8 cellular contexts compared by ENCODE assay signal in the genomic region with DNA sequence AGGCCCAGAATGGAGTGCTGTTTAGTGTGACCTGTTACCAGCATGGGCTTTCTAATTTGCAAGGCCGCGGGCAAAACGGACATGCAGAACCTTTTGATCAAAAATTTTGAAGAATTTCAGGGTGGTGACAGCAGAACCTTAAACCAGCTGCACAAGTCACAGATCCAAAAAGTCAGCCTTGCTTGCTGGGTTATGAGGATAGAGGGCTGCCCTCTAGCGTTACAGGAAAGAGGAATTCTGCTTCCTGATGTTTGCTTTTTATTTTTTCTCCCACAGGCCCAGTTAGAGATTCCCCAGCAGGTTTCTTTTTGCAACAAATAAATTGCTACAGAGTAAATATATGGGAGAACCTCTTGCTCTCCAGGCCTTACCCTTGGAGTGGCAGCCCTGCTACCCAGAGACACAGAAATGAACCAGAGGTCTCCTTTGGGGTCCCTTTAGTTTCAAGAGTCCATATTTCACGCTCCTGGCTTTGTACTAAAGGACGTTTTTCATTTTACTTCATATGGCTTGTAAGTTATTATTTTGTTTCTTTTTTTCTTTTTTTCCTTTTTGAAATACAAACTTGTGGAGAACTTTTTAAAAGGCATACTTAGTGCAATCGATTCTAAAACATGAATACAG. TPM values are rescaled to one million over a fixed set of nuclear protein-coding genes. Genes with fewer than 3 reads are reported as not detected.
DNase-seq lines count a peak whose midpoint lies in the region; ATAC-seq and TF ChIP-seq lines count a peak whose summit lies in the region.

No MANE protein-coding gene starts in this region.

- H3K4me1 ChIP-seq in hepatocyte (ENCODE audit: insufficient read depth) (no peaks in the 10 kb centered on the region), tibial nerve (peaks cover 0 to 30% (median 0%) of the 10 kb centered on the region in 4 donors)

- WGBS in hepatocyte (ENCODE audit: low lambda C conversion rate, missing lambda C conversion rate) = 41% methylated on average over 7 of the region's 7 CpGs
- 39 to 47% methylated on average over 7 of the region's 7 CpGs for WGBS in tibial nerve, 2 donors

- H3K27me3 Mint-ChIP-seq in HFFc6 (ENCODE audit: insufficient read depth) = peaks cover 14% of the 10 kb centered on the region

- no peak overlapping the region for H3K27ac ChIP-seq in hepatocyte
- H3K27ac ChIP-seq in tibial nerve = no peak overlapping the region

- H3K4me1 Mint-ChIP-seq in HFFc6 (ENCODE audit: low read depth) = no peaks in the 10 kb centered on the region

- H3K36me3 ChIP-seq in hepatocyte (replicated peaks; ENCODE audit: insufficient read depth, low read depth) = no peaks in the 10 kb centered on the region
- no peaks in the 10 kb centered on the region for H3K36me3 ChIP-seq in tibial nerve

- no peak overlapping the region for H3K27ac Mint-ChIP-seq in HFFc6

- peak; percentile 22 for DNase-seq in AG09319 (ENCODE audit: extremely low read depth, low read depth)
- peak; percentile 34 for DNase-seq in HFFc6
- peak; percentile 11 for DNase-seq in RPMI8226
- DNase-seq in hepatocyte (ENCODE audit: low spot score) = peak; percentile 66
- DNase-seq in tibial nerve (ENCODE audit: low spot score in 2 of 2) = peak in 1 of 2 donors; percentile 52
- no peak for DNase-seq in cortex of kidney (lab: John Stamatoyannopoulos, UW)
- no peak for DNase-seq in SKM-1 treated with dmso at 0.1 percent for 144 hours (lab: John Stamatoyannopoulos, UW; ENCODE audit: unreplicated experiment)

- no peaks in the 10 kb centered on the region for H3K79me2 ChIP-seq in hepatocyte

- no peaks in the 10 kb centered on the region for H4K20me1 ChIP-seq in hepatocyte (ENCODE audit: insufficient read depth, poor library complexity, severe bottlenecking)

- no peaks in the 10 kb centered on the region for H3K9me2 ChIP-seq in hepatocyte (replicated peaks; ENCODE audit: insufficient read depth)

- no peak overlapping the region for H3K4me2 ChIP-seq in hepatocyte

- H2AFZ ChIP-seq in hepatocyte = no peak overlapping the region

- no peak for TF ChIP-seq EP300 in tibial nerve (IDR thresholded peaks at IDR 0.05)

- H3K36me3 Mint-ChIP-seq in HFFc6 (ENCODE audit: low read depth) = no peaks in the 10 kb centered on the region

- TF ChIP-seq CTCF in AG09319 (IDR thresholded peaks at IDR 0.05; ENCODE audit: low read depth, low read length) = peak; percentile 84
- TF ChIP-seq CTCF in HFFc6 (IDR thresholded peaks at IDR 0.05) = peak; percentile 80
- TF ChIP-seq CTCF in hepatocyte (IDR thresholded peaks at IDR 0.05; ENCODE audit: poor library complexity) = peak; percentile 84
- peak in 4 of 5 experiments; percentile 41 to 61 (median 45) for TF ChIP-seq CTCF in tibial nerve (IDR thresholded peaks at IDR 0.05)

- ATAC-seq in HG02763 (IDR thresholded peaks at IDR 0.05; ENCODE audit: unreplicated experiment) = no peak

- H3K9me3 Mint-ChIP-seq in HFFc6 = peaks cover 4% of the 10 kb centered on the region; the same call in 1 of the 2 replicates

- H3K27me3 ChIP-seq in hepatocyte (peaks cover 7% of the 10 kb centered on the region), tibial nerve (peaks cover 0 to 15% of the 10 kb centered on the region in 2 donors)

- H3K9me3 ChIP-seq in hepatocyte (ENCODE audit: low read depth) = no peaks in the 10 kb centered on the region
- no peaks in the 10 kb centered on the region for H3K9me3 ChIP-seq in tibial nerve

- no peak for TF ChIP-seq POLR2A in tibial nerve (IDR thresholded peaks at IDR 0.05)

- H3K4me3 Mint-ChIP-seq in HFFc6 = no peak overlapping the region

- H3K4me3 ChIP-seq in hepatocyte (no peak overlapping the region), tibial nerve (no peak overlapping the region)

RNA-seq across cellular contexts. Expression of gene ADCY2, which starts 3.4 kb away (rescaled TPM):
- not detected for total RNA-seq in HFFc6 (2021; fragmentation: NEBNext Ultra II Directional; extraction: Animal tissue kit (Norgen Biotek cat#: 25700))
- total RNA-seq in hepatocyte = 8.4 and 8.5 TPM in 2 replicates
- polyA plus RNA-seq in hepatocyte = 3.2 and 4.5 TPM in 2 replicates
- total RNA-seq in tibial nerve = 10 to 100 TPM in 2 of 4 donors, 1 to 10 TPM in 2; 4.2 to 11.8 (median 10.0) TPM

Comparison
In these comparisons a context has a peak if more than half of its experiments do, and no peak if none do; other contexts are left out.
1. DNase-seq: peak in AG09319 (single experiment), HFFc6 (single experiment), RPMI8226 (single experiment) and hepatocyte (single experiment); none in cortex of kidney (single experiment) and SKM-1 treated with dmso at 0.1 percent for 144 hours (single experiment).
2. Peak in every context shown above with its lines, with median percentiles within 50 percentile points of each other: CTCF ChIP-seq.